ENCODE assay signal across 15 cellular contexts in the genomic region with DNA sequence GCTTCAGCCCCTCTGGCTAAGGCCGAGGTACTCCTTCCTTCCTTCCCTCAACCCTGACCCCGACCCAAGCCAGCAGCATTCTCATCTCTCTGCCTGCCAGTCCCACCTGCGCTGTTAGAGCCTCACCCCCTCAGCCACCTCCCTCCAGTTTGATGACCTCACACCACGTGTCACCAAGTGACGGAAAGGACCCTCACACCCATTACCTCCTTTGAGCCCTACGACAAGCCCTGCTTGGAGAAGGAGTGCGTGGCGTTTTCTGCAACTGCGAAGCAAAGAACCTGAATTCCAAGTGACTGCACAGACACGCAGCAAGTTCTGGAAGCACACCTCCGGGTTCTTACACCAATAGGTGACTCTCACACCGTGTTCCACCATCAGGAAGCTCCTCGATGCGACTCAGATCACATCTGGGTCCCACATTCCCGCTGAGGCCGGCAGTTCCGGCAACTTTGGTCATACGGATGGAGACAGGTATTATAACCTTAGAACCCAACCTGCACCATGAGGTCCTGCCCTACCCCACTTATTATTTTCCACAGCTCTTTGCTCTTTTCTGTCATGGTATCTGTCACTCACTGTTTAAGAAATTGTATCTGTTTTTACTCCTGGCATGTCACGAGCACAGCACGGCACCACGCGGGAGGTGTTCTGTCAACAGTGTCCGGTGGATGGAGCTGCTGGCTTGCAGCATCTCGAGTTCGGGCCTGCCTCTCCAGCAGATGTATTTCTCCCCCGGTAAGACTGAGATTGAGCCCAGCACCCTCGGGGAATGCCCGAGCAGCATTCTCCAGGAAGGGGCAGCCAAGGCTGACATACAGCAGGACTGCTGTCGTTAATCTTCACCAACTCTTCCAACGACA. TPM values are rescaled to one million over a fixed set of nuclear protein-coding genes. Genes with fewer than 3 reads are reported as not detected.
"Had no signal": no experiment of that assay in that cellular context is flagged by ENCODE, and none has a peak within 500 bp of the region (broad histone marks: within the 10 kb centered on the region; RNA-seq: fewer than 3 reads in every experiment).

No MANE protein-coding gene starts in this region.

- H3K9me3 Mint-ChIP-seq: activated CD4-positive, alpha-beta memory T cell treated with anti-CD3 and anti-CD28 coated beads, Interleukin-2, amount 10 ng/mL, durations not matched to agents 7 days and 5 days; activated CD4-positive, alpha-beta T cell treated with anti-CD3 and anti-CD28 coated beads, Interleukin-2, amount 10 ng/mL, durations not matched to agents 7 days and 5 days; activated naive CD4-positive, alpha-beta T cell treated with anti-CD3 and anti-CD28 coated beads for 36 hours; activated T-helper 17 cell treated with anti-CD3 and anti-CD28 coated beads, Interleukin-2, amount 50 U/mL, for 72 hours; T-cell had no signal

- H3K4me1 Mint-ChIP-seq: activated CD4-positive, alpha-beta memory T cell treated with anti-CD3 and anti-CD28 coated beads, Interleukin-2, amount 10 ng/mL, durations not matched to agents 7 days and 5 days; activated CD4-positive, alpha-beta T cell treated with anti-CD3 and anti-CD28 coated beads, Interleukin-2, amount 10 ng/mL, durations not matched to agents 7 days and 5 days; activated T-helper 17 cell treated with anti-CD3 and anti-CD28 coated beads, Interleukin-2, amount 50 U/mL, for 72 hours had no signal

- DNase-seq: activated gamma-delta T cell, activated T-cell treated with anti-CD3 and anti-CD28 coated beads for 4 hours, NCI-H1105, SHP77 treated with DMSO at 0.1 percent for 48 hours had no signal

- H3K27ac ChIP-seq: VCaP had no signal

- H3K4me3 Mint-ChIP-seq: activated CD4-positive, alpha-beta memory T cell treated with anti-CD3 and anti-CD28 coated beads, Interleukin-2, amount 10 ng/mL, durations not matched to agents 7 days and 5 days; activated CD4-positive, alpha-beta T cell treated with anti-CD3 and anti-CD28 coated beads, Interleukin-2, amount 10 ng/mL, durations not matched to agents 7 days and 5 days; activated naive CD4-positive, alpha-beta T cell treated with anti-CD3 and anti-CD28 coated beads for 36 hours; activated naive CD8-positive, alpha-beta T cell; activated T-helper 17 cell treated with anti-CD3 and anti-CD28 coated beads, Interleukin-2, amount 50 U/mL, for 72 hours; brain; T-cell had no signal

- H3K27ac Mint-ChIP-seq: activated CD4-positive, alpha-beta memory T cell treated with anti-CD3 and anti-CD28 coated beads, Interleukin-2, amount 10 ng/mL, durations not matched to agents 7 days and 5 days; activated CD4-positive, alpha-beta T cell treated with anti-CD3 and anti-CD28 coated beads, Interleukin-2, amount 10 ng/mL, durations not matched to agents 7 days and 5 days; activated naive CD4-positive, alpha-beta T cell treated with anti-CD3 and anti-CD28 coated beads for 36 hours; activated naive CD8-positive, alpha-beta T cell; activated T-helper 17 cell treated with anti-CD3 and anti-CD28 coated beads, Interleukin-2, amount 50 U/mL, for 72 hours; T-cell had no signal

- H3K36me3 Mint-ChIP-seq: activated naive CD8-positive, alpha-beta T cell; brain; T-cell had no signal

RNA-seq across cellular contexts. Expression of gene SLC6A12, which starts 5.0 kb away (rescaled TPM):
- total RNA-seq: activated CD4-positive, alpha-beta memory T cell treated with anti-CD3 and anti-CD28 coated beads, Interleukin-2, amount 10 ng/mL, durations not matched to agents 7 days and 5 days; activated CD4-positive, alpha-beta T cell treated with anti-CD3 and anti-CD28 coated beads, Interleukin-2, amount 10 ng/mL, durations not matched to agents 7 days and 5 days; activated T-helper 17 cell treated with anti-CD3 and anti-CD28 coated beads, Interleukin-2, amount 50 U/mL, for 72 hours; PC-3; T-helper 2 cell treated with Interferon-gamma antibody and Interleukin-4, amounts not matched to agents 100 ng/mL and 5 ng/mL, for 36 hours had no signal

RNA-seq across cellular contexts. Expression of gene SLC6A13, which starts 43.7 kb away (rescaled TPM):
- total RNA-seq: activated CD4-positive, alpha-beta memory T cell treated with anti-CD3 and anti-CD28 coated beads, Interleukin-2, amount 10 ng/mL, durations not matched to agents 7 days and 5 days; activated naive CD4-positive, alpha-beta T cell treated with anti-CD3 and anti-CD28 coated beads for 36 hours; PC-3; SK-MEL-5 had no signal
